Comparison of ENCODE assay signal across 2 cellular contexts in genomic region chr3:35640186-35640584, GRCh38.
A peak's percentile ranks its signal among the peaks of the same experiment; 100 is the strongest.
TF ChIP-seq lines count a peak whose summit lies in the region.

No MANE protein-coding gene starts in this region.

TF ChIP-seq in GM12878, 131 proteins besides CTCF, POLR2A, EP300 and RAD21:
- TF ChIP-seq EZH2 (IDR thresholded peaks at IDR 0.05; ENCODE audit: borderline replicate concordance, control insufficient read depth, low read depth, low read length) (peak; percentile 80; the same call in 1 of the 2 replicates), KLF5 (IDR thresholded peaks at IDR 0.05; ENCODE audit: partially characterized antibody) (no peak)
TF ChIP-seq in GM12878: peak in this region for 1.

TF ChIP-seq in HepG2, 621 proteins besides CTCF, POLR2A, EP300 and RAD21:
- TF ChIP-seq HMGA1 (CRISPR knock-in tag; conservative IDR thresholded peaks at IDR 0.05) (no peak), ZNF335 (CRISPR knock-in tag; IDR thresholded peaks at IDR 0.05) (no peak)
TF ChIP-seq in HepG2: peak in this region for 0.
